In the genomic region with DNA sequence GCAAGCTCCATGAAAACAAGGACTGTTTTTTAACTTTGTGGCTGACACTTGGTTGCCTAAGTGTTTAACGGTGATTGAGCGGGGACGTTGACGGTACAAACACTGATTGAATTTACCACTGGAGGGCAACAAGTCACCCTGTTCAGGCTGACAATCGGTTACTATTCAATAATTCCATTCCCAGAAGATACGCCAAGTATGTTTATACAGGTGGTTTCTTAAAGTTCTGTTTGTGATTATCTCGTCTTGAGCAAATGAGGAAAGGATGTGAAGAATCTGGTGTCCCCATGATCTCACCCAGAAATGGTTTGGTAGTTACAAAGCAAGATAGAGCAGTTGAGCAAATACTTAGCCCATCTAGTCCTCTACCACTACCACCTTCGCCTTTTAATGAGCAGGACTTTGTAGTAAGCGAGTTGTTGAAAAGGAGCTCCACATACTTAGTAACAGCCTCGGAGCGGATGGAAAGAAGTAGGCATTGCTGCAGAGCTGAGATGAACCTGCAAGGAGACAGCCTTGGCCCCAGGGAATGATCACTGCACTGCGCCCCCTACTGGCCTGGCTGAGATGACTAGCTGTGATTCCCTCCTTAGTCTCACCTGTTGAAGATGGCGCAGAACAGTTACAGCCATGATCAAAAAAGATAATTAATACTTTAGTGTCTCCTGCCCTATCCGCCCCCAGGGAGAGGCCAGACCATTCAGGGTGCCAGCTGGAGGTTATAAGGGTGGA, we compare ENCODE assay signal across 8 cellular contexts. TPM values are rescaled to one million over a fixed set of nuclear protein-coding genes. Genes with fewer than 3 reads are reported as not detected.
DNase-seq lines count a peak whose midpoint lies in the region; ATAC-seq and TF ChIP-seq lines count a peak whose summit lies in the region.

No MANE protein-coding gene starts in this region.

- H3K36me3 Mint-ChIP-seq in CD4-positive, CD25-positive, alpha-beta regulatory T cell = peaks cover 11% of the 10 kb centered on the region
- peaks cover 12% of the 10 kb centered on the region for H3K36me3 Mint-ChIP-seq in activated CD8-positive, alpha-beta memory T cell treated with anti-CD3 and anti-CD28 coated beads, Interleukin-2, amount 10 ng/mL, durations not matched to agents 7 days and 5 days
- H3K36me3 Mint-ChIP-seq in endodermal cell (ENCODE audit: low read depth) = peaks cover 13% of the 10 kb centered on the region

- H3K27ac Mint-ChIP-seq in CD4-positive, CD25-positive, alpha-beta regulatory T cell = peak overlapping the region; percentile 43 to 89 (median 87)
- peak overlapping the region; percentile 73 for H3K27ac Mint-ChIP-seq in activated CD8-positive, alpha-beta memory T cell treated with anti-CD3 and anti-CD28 coated beads, Interleukin-2, amount 10 ng/mL, durations not matched to agents 7 days and 5 days
- H3K27ac Mint-ChIP-seq in endodermal cell = no peak overlapping the region

- peaks cover 0 to 2% (median 0%) of the 10 kb centered on the region in 7 donors for H3K9me3 Mint-ChIP-seq in CD4-positive, CD25-positive, alpha-beta regulatory T cell
- no peaks in the 10 kb centered on the region for H3K9me3 Mint-ChIP-seq in activated CD8-positive, alpha-beta memory T cell treated with anti-CD3 and anti-CD28 coated beads, Interleukin-2, amount 10 ng/mL, durations not matched to agents 7 days and 5 days (ENCODE audit: low read depth)
- H3K9me3 Mint-ChIP-seq in endodermal cell = peaks cover 1% of the 10 kb centered on the region

- H3K36me3 ChIP-seq in CD4-positive, CD25-positive, alpha-beta regulatory T cell (ENCODE audit: control insufficient read depth, insufficient read depth, low read length) = peaks cover 18% of the 10 kb centered on the region
- H3K36me3 ChIP-seq in endodermal cell (ENCODE audit: control insufficient read depth, insufficient read depth, low read length) = peaks cover 8% of the 10 kb centered on the region
- H3K36me3 ChIP-seq in mucosa of descending colon (ENCODE audit: low read depth) = no peaks in the 10 kb centered on the region

- CTCF ChIA-PET in activated CD8-positive, alpha-beta memory T cell treated with anti-CD3 and anti-CD28 coated beads, Interleukin-2, amount 10 ng/mL, durations not matched to agents 7 days and 5 days (lab: Charles Lee) = interaction anchor here (0.6 to 5.6 kb wide), 53 partner anchors 9 to 586 kb away, joined by 3 to 62 read pairs (median 5); a partner anchor contains a TSS

- H3K4me1 ChIP-seq in CD4-positive, CD25-positive, alpha-beta regulatory T cell (ENCODE audit: control insufficient read depth, insufficient read depth, low read length, poor library complexity, severe bottlenecking) = peaks cover 18% of the 10 kb centered on the region
- no peaks in the 10 kb centered on the region for H3K4me1 ChIP-seq in endodermal cell (ENCODE audit: control insufficient read depth, insufficient read depth, low read length)
- H3K4me1 ChIP-seq in mucosa of descending colon (ENCODE audit: low read depth) = peaks cover 15% of the 10 kb centered on the region

- no peaks in the 10 kb centered on the region for H3K9me3 ChIP-seq in CD4-positive, CD25-positive, alpha-beta regulatory T cell (ENCODE audit: control insufficient read depth in 2 of 2, low read length in 2 of 2)
- H3K9me3 ChIP-seq in endodermal cell (ENCODE audit: control insufficient read depth, low read length) (peaks cover 2% of the 10 kb centered on the region), mucosa of descending colon (no peaks in the 10 kb centered on the region)

- peaks cover 8 to 25% (median 20%) of the 10 kb centered on the region in 4 donors for H3K4me1 Mint-ChIP-seq in CD4-positive, CD25-positive, alpha-beta regulatory T cell
- H3K4me1 Mint-ChIP-seq in activated CD8-positive, alpha-beta memory T cell treated with anti-CD3 and anti-CD28 coated beads, Interleukin-2, amount 10 ng/mL, durations not matched to agents 7 days and 5 days = peaks cover 22% of the 10 kb centered on the region
- peaks cover 8% of the 10 kb centered on the region for H3K4me1 Mint-ChIP-seq in endodermal cell

- H3K27me3 Mint-ChIP-seq in CD4-positive, CD25-positive, alpha-beta regulatory T cell = peaks cover 12% of the 10 kb centered on the region
- no peaks in the 10 kb centered on the region for H3K27me3 Mint-ChIP-seq in activated CD8-positive, alpha-beta memory T cell treated with anti-CD3 and anti-CD28 coated beads, Interleukin-2, amount 10 ng/mL, durations not matched to agents 7 days and 5 days
- H3K27me3 Mint-ChIP-seq in endodermal cell (ENCODE audit: insufficient read depth) = no peaks in the 10 kb centered on the region

- DNase-seq in CD4-positive, CD25-positive, alpha-beta regulatory T cell = peak; percentile 72 to 87 (median 84)
- DNase-seq in HT1080 (ENCODE audit: low read depth) (peak; percentile 58), NOMO-1 (lab: John Stamatoyannopoulos, UW; ENCODE audit: unreplicated experiment in 2 of 2) (peak; percentile 48 to 76), endodermal cell (peak; percentile 96), mucosa of descending colon (peak; percentile 85 to 93 (median 92))
- peak; percentile 90 for DNase-seq in activated CD8-positive, alpha-beta memory T cell treated with anti-CD3 and anti-CD28 coated beads, Interleukin-2, amount 10 ng/mL, durations not matched to agents 7 days and 5 days
- DNase-seq in stimulated activated CD8-positive, alpha-beta memory T cell treated with anti-CD3 and anti-CD28 coated beads, Interleukin-4, amount 100 ng/mL, for 1 hour (ENCODE audit: low read depth in 2 of 2, low spot score in 1 of 2) = peak; percentile 78 to 82

- peak overlapping the region; percentile 81 to 94 (median 90) for H3K4me3 Mint-ChIP-seq in CD4-positive, CD25-positive, alpha-beta regulatory T cell
- peak overlapping the region; percentile 71 for H3K4me3 Mint-ChIP-seq in activated CD8-positive, alpha-beta memory T cell treated with anti-CD3 and anti-CD28 coated beads, Interleukin-2, amount 10 ng/mL, durations not matched to agents 7 days and 5 days
- H3K4me3 Mint-ChIP-seq in endodermal cell = peak overlapping the region; percentile 37

- peak; percentile 70 to 74 for ATAC-seq in CD4-positive, CD25-positive, alpha-beta regulatory T cell (ENCODE audit: low read depth in 2 of 2)
- ATAC-seq in GM19463 (IDR thresholded peaks at IDR 0.05; ENCODE audit: unreplicated experiment) = peak; percentile 82
- ATAC-seq in activated CD8-positive, alpha-beta memory T cell treated with anti-CD3 and anti-CD28 coated beads, Interleukin-2, amount 10 ng/mL, durations not matched to agents 7 days and 5 days = peak; percentile 82
- ATAC-seq in mucosa of descending colon = peak; percentile 90

- no peaks in the 10 kb centered on the region for H3K27me3 ChIP-seq in CD4-positive, CD25-positive, alpha-beta regulatory T cell (ENCODE audit: control insufficient read depth, insufficient read depth, low read length)
- no peaks in the 10 kb centered on the region for H3K27me3 ChIP-seq in endodermal cell (ENCODE audit: control insufficient read depth, insufficient read depth, low read length, poor library complexity, severe bottlenecking)

- TF ChIP-seq CTCF in endodermal cell (conservative IDR thresholded peaks at IDR 0.05) = peak; percentile 95
- peak; percentile 49 for TF ChIP-seq CTCF in mucosa of descending colon (IDR thresholded peaks at IDR 0.05)

- no peak overlapping the region for H3K9ac ChIP-seq in endodermal cell (ENCODE audit: extremely low read depth, low read length, poor library complexity, severe bottlenecking)

- peak overlapping the region; percentile 91 for H3K4me3 ChIP-seq in CD4-positive, CD25-positive, alpha-beta regulatory T cell (ENCODE audit: low read depth, low read length)
- H3K4me3 ChIP-seq in endodermal cell (ENCODE audit: low read length) (no peak overlapping the region), mucosa of descending colon (no peak overlapping the region)

- 58 to 65% methylated on average over 11 to 14 of the region's 14 CpGs for WGBS in endodermal cell (ENCODE audit: insufficient coverage in 1 of 2, insufficient read length in 1 of 2), 2 experiments

- intact Hi-C loops in mucosa of descending colon (cut with DNase I, micrococcal nuclease) = loop anchor here in 1 of 2 donors (5.0 kb wide), 1 partner anchor 34 kb away; no protein-coding TSS in a partner anchor

- H3K27ac ChIP-seq in CD4-positive, CD25-positive, alpha-beta regulatory T cell (ENCODE audit: insufficient read depth, low read length, poor library complexity, severe bottlenecking) = peak overlapping the region; percentile 78
- no peak overlapping the region for H3K27ac ChIP-seq in endodermal cell (ENCODE audit: low read depth, low read length)

RNA-seq across cellular contexts. Expression of a gene that starts 36.3 kb away (rescaled TPM):
- 23.9 TPM for total RNA-seq in CD4-positive, CD25-positive, alpha-beta regulatory T cell
- 10 to 100 TPM; 61.7 to 93.8 (median 68.4) TPM for polyA plus RNA-seq in CD4-positive, CD25-positive, alpha-beta regulatory T cell
- total RNA-seq in HT1080 (2014; rRNA removed; shearing (Covaris generic)) = 9.6 and 11.1 TPM in 2 replicates
- 17.2 and 27.4 TPM in 2 replicates for polyA plus RNA-seq in HT1080 (2015; cell fraction: cytosol; rRNA removed)
- 8.3 TPM in 2 replicates for polyA plus RNA-seq in HT1080 (2015; cell fraction: nucleus; rRNA removed)
- 10 to 100 TPM; 26.2 to 30.8 TPM for total RNA-seq in activated CD8-positive, alpha-beta memory T cell treated with anti-CD3 and anti-CD28 coated beads, Interleukin-2, amount 10 ng/mL, durations not matched to agents 7 days and 5 days
- total RNA-seq in endodermal cell (10 to 100 TPM; 11.7 to 16.9 TPM), mucosa of descending colon (10 to 100 TPM; 41.9 to 49.5 (median 43.3) TPM)
- 20.8 TPM for polyA plus RNA-seq in endodermal cell (2013, experiment 1 of 2)
- 18.7 TPM for polyA plus RNA-seq in endodermal cell (2013, experiment 2 of 2)

RNA-seq across cellular contexts. Expression of a gene that starts 42.2 kb away (rescaled TPM):
- total RNA-seq in CD4-positive, CD25-positive, alpha-beta regulatory T cell = 10.2 TPM
- 10 to 100 TPM; 21.7 to 37.2 (median 24.5) TPM for polyA plus RNA-seq in CD4-positive, CD25-positive, alpha-beta regulatory T cell
- 36.8 and 47.2 TPM in 2 replicates for total RNA-seq in HT1080 (2014; rRNA removed; shearing (Covaris generic))
- polyA plus RNA-seq in HT1080 (2015; cell fraction: cytosol; rRNA removed) = 62.9 and 67.1 TPM in 2 replicates
- 14.6 and 17.0 TPM in 2 replicates for polyA plus RNA-seq in HT1080 (2015; cell fraction: nucleus; rRNA removed)
- total RNA-seq in activated CD8-positive, alpha-beta memory T cell treated with anti-CD3 and anti-CD28 coated beads, Interleukin-2, amount 10 ng/mL, durations not matched to agents 7 days and 5 days = under 1 TPM; 0.30 to 0.96 TPM
- 10 to 100 TPM; 41.9 to 55.1 TPM for total RNA-seq in endodermal cell
- 51.0 TPM for polyA plus RNA-seq in endodermal cell (2013, experiment 1 of 2)
- 49.7 TPM for polyA plus RNA-seq in endodermal cell (2013, experiment 2 of 2)
- 100 to 1,000 TPM in 1 of 3 donors, 10 to 100 TPM in 2; 56.3 to 155 (median 87.8) TPM for total RNA-seq in mucosa of descending colon

Comparison
In these comparisons a context has a peak if more than half of its experiments do, and no peak if none do; other contexts are left out.
1. H3K4me3 Mint-ChIP-seq: peak in every context shown above with its lines; median percentile 90 in CD4-positive, CD25-positive, alpha-beta regulatory T cell; 71 in activated CD8-positive, alpha-beta memory T cell treated with anti-CD3 and anti-CD28 coated beads, Interleukin-2, amount 10 ng/mL, durations not matched to agents 7 days and 5 days; 37 in endodermal cell.